Comparison of ENCODE assay signal across 8 cellular contexts in genomic region chr1:199243423-199244061, GRCh38.
DNase-seq lines count a peak whose midpoint lies in the region; ATAC-seq, FAIRE-seq and TF ChIP-seq lines count a peak whose summit lies in the region.

No MANE protein-coding gene starts in this region.

- no peaks in the 10 kb centered on the region for H3K4me1 ChIP-seq in CD8-positive, alpha-beta T cell (ENCODE audit: insufficient read depth, low read length)
- H3K4me1 ChIP-seq in OCI-LY7 (ENCODE audit: insufficient read depth, low read length, poor library complexity, severe bottlenecking), result peaks cover 5% of the 10 kb centered on the region

- no peak overlapping the region for H3K4me3 Mint-ChIP-seq in CD8-positive, alpha-beta T cell
- H3K4me3 Mint-ChIP-seq in activated T-cell treated with anti-CD3 and anti-CD28 coated beads, Interleukin-2, amount 50 U/mL, for 24 hours, result no peak overlapping the region

- no peak overlapping the region for H3K4me2 ChIP-seq in OCI-LY7 (ENCODE audit: low read length)

- peak; percentile 95 for FAIRE-seq in GM19239 (lab: Jason Lieb, UNC)

- no peaks in the 10 kb centered on the region for H3K9me3 ChIP-seq in CD8-positive, alpha-beta T cell (ENCODE audit: low read length)
- no peaks in the 10 kb centered on the region for H3K9me3 ChIP-seq in OCI-LY7 (ENCODE audit: low read length)

- no peaks in the 10 kb centered on the region for H3K36me3 Mint-ChIP-seq in CD8-positive, alpha-beta T cell
- no peaks in the 10 kb centered on the region for H3K36me3 Mint-ChIP-seq in activated T-cell treated with anti-CD3 and anti-CD28 coated beads, Interleukin-2, amount 50 U/mL, for 24 hours (ENCODE audit: low read depth)

- no peaks in the 10 kb centered on the region for H3K9me2 ChIP-seq in OCI-LY7 (ENCODE audit: insufficient read depth, low read length)

- POLR2A ChIA-PET in CD8-positive, alpha-beta T cell (lab: Charles Lee), result no interaction called here
- POLR2A ChIA-PET in OCI-LY7 (lab: Charles Lee), result interaction anchor here (0.7 to 1.0 kb wide), 2 partner anchors 12 to 1428 kb away, joined by 3 read pairs; no protein-coding TSS in a partner anchor

- peak; percentile 88 for ATAC-seq in CD8-positive, alpha-beta T cell
- ATAC-seq in HG03175 (IDR thresholded peaks at IDR 0.05; ENCODE audit: unreplicated experiment), result peak; percentile 99

- H3K27ac Mint-ChIP-seq in CD8-positive, alpha-beta T cell, result no peak overlapping the region
- no peak overlapping the region for H3K27ac Mint-ChIP-seq in activated T-cell treated with anti-CD3 and anti-CD28 coated beads, Interleukin-2, amount 50 U/mL, for 24 hours

- H3K27ac ChIP-seq in CD8-positive, alpha-beta T cell (ENCODE audit: low read depth, low read length), result no peak overlapping the region
- no peak overlapping the region for H3K27ac ChIP-seq in OCI-LY7 (ENCODE audit: low read depth, low read length, poor library complexity, severe bottlenecking)

- H2AFZ ChIP-seq in OCI-LY7 (ENCODE audit: low read length), result no peak overlapping the region

- no peaks in the 10 kb centered on the region for H3K79me2 ChIP-seq in OCI-LY7 (ENCODE audit: insufficient read depth, low read depth, low read length)

- no peaks in the 10 kb centered on the region for H3K36me3 ChIP-seq in CD8-positive, alpha-beta T cell (ENCODE audit: insufficient read depth, low read length)
- no peaks in the 10 kb centered on the region for H3K36me3 ChIP-seq in OCI-LY7 (ENCODE audit: insufficient read depth, low read length)

- intact Hi-C loops in CD8-positive, alpha-beta T cell (cut with DNase I, micrococcal nuclease), result loop anchor here (1.0 to 10.0 kb wide), 6 partner anchors 131 to 486 kb away; no protein-coding TSS in a partner anchor
- intact Hi-C loops in OCI-LY7 (cut with micrococcal nuclease; ENCODE audit: unreplicated experiment), result loop anchor here (1.0 kb wide), 1 partner anchor 472 kb away; no protein-coding TSS in a partner anchor

- H3K27me3 ChIP-seq in CD8-positive, alpha-beta T cell (ENCODE audit: insufficient read depth, low read length), result no peaks in the 10 kb centered on the region

- BruUV-seq in OCI-LY7 (replicated peaks; lab: Mats Ljungman, UMichigan), result no TSS peak

- no peak overlapping the region for H3K4me3 ChIP-seq in CD8-positive, alpha-beta T cell (ENCODE audit: low read depth, low read length)
- no peak overlapping the region for H3K4me3 ChIP-seq in OCI-LY7 (ENCODE audit: low read depth, low read length, poor library complexity, severe bottlenecking)

- CTCF ChIA-PET in CD8-positive, alpha-beta T cell (lab: Charles Lee), result interaction anchor here (0.6 to 2.2 kb wide), 16 partner anchors 9 to 1098 kb away, joined by 3 to 7 read pairs (median 3); no protein-coding TSS in a partner anchor
- CTCF ChIA-PET in OCI-LY7 (lab: Charles Lee; ENCODE audit: unreplicated experiment), result interaction anchor here (0.6 kb wide), 1 partner anchor 27 kb away, joined by 3 read pairs; no protein-coding TSS in a partner anchor

- no peaks in the 10 kb centered on the region for H3K9me3 Mint-ChIP-seq in CD8-positive, alpha-beta T cell
- H3K9me3 Mint-ChIP-seq in activated T-cell treated with anti-CD3 and anti-CD28 coated beads, Interleukin-2, amount 50 U/mL, for 24 hours, result no peaks in the 10 kb centered on the region

- DNase-seq in CD8-positive, alpha-beta T cell, result peak; percentile 31 to 72 (median 54)
- peak; percentile 48 for DNase-seq in GM19239 (ENCODE audit: insufficient read length, low spot score)
- peak; percentile 59 for DNase-seq in OCI-LY7 (ENCODE audit: low spot score)
- DNase-seq in activated T-cell treated with anti-CD3 and anti-CD28 coated beads, Interleukin-2, amount 50 U/mL, for 24 hours, result peak; percentile 86
- DNase-seq in germinal center (ENCODE audit: low spot score), result peak; percentile 73
- DNase-seq in renal cortical epithelial cell (ENCODE audit: low read depth), result peak; percentile 23
- no peak for DNase-seq in G401 (ENCODE audit: low spot score)

- H3K4me1 Mint-ChIP-seq in CD8-positive, alpha-beta T cell (ENCODE audit: low read depth), result no peaks in the 10 kb centered on the region
- peaks cover 15% of the 10 kb centered on the region for H3K4me1 Mint-ChIP-seq in activated T-cell treated with anti-CD3 and anti-CD28 coated beads, Interleukin-2, amount 50 U/mL, for 24 hours (ENCODE audit: low read depth)

- H3K27me3 Mint-ChIP-seq in CD8-positive, alpha-beta T cell (ENCODE audit: low read depth), result peaks cover 3% of the 10 kb centered on the region
- peaks cover 5% of the 10 kb centered on the region for H3K27me3 Mint-ChIP-seq in activated T-cell treated with anti-CD3 and anti-CD28 coated beads, Interleukin-2, amount 50 U/mL, for 24 hours

- no peaks in the 10 kb centered on the region for H4K20me1 ChIP-seq in OCI-LY7 (ENCODE audit: insufficient read depth, low read length)

- TF ChIP-seq CTCF in CD8-positive, alpha-beta T cell (IDR thresholded peaks at IDR 0.05), result peak; percentile 57
- TF ChIP-seq CTCF in OCI-LY7 (conservative IDR thresholded peaks at IDR 0.05; ENCODE audit: low read length), result peak; percentile 80

- in situ Hi-C loops in G401 (cut with HindIII; ENCODE audit: low sequenced_read_pairs), result no loop called here
